Comparison of ENCODE assay signal across 21 cellular contexts in the genomic region with DNA sequence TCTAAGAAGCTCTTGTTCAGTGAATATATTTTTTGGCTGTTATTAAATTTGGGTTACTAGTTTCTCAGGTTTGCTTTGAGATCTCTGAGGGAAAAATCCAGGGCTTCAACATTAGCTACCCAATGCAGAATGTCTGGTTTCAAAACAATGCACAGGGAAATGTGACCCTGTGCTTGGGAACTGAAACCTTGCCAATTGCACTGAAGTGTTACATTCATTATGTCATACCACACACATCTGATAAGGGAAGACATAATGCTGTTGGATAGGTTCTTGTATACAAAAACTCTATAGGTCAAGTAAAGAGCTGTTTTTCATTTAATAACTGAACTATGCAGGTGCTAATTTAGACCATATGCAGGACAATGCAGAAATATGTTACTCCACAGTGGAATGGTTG.
A peak's percentile ranks its signal among the peaks of the same experiment; 100 is the strongest.
DNase-seq lines count a peak whose midpoint lies in the region; ATAC-seq and TF ChIP-seq lines count a peak whose summit lies in the region.
"Had no signal": no experiment of that assay in that cellular context is flagged by ENCODE, and none has a peak within 500 bp of the region (broad histone marks: within the 10 kb centered on the region; RNA-seq: fewer than 3 reads in every experiment).

No MANE protein-coding gene starts in this region.

- no peak overlapping the region for H3K4me3 ChIP-seq in choroid plexus epithelial cell (ENCODE audit: low read depth, low read length)
- H3K4me3 ChIP-seq: psoas muscle had no signal

- H3K27ac Mint-ChIP-seq in nephron: peak overlapping the region; percentile 44 to 84 (median 66)
- H3K27ac Mint-ChIP-seq: activated CD4-positive, alpha-beta T cell treated with anti-CD3 and anti-CD28 coated beads, Interleukin-2, amount 10 ng/mL, durations not matched to agents 7 days and 5 days; activated naive CD4-positive, alpha-beta T cell treated with anti-CD3 and anti-CD28 coated beads for 36 hours; CD8-positive, alpha-beta T cell had no signal

- peaks cover 5% of the 10 kb centered on the region for H3K9me3 Mint-ChIP-seq in nephron
- H3K9me3 Mint-ChIP-seq in activated T-cell treated with anti-CD3 and anti-CD28 coated beads, Interleukin-2, amount 50 U/mL, for 4 hours: no peaks in the 10 kb centered on the region
- H3K9me3 Mint-ChIP-seq: activated CD4-positive, alpha-beta T cell treated with anti-CD3 and anti-CD28 coated beads, Interleukin-2, amount 10 ng/mL, durations not matched to agents 7 days and 5 days; activated naive CD4-positive, alpha-beta T cell treated with anti-CD3 and anti-CD28 coated beads for 36 hours; CD8-positive, alpha-beta T cell had no signal

- DNase-seq in DMS79 (lab: John Stamatoyannopoulos, UW) (peak; percentile 7), DMS79 treated with DMSO at 0.1 percent for 48 hours (lab: John Stamatoyannopoulos, UW) (no peak), NCI-H2107 (lab: John Stamatoyannopoulos, UW) (peak; percentile 40), choroid plexus epithelial cell (ENCODE audit: low read depth) (peak; percentile 4), ureter (ENCODE audit: low spot score) (no peak)
- DNase-seq in activated T-cell treated with anti-CD3 and anti-CD28 coated beads, Interleukin-2, amount 50 U/mL, for 4 hours: no peak
- DNase-seq: activated CD4-positive, alpha-beta T cell treated with anti-CD3 and anti-CD28 coated beads, Interleukin-2, amount 10 ng/mL, durations not matched to agents 7 days and 5 days; activated naive CD4-positive, alpha-beta T cell treated with anti-CD3 and anti-CD28 coated beads for 36 hours; AML-193; CD8-positive, alpha-beta T cell; dermis blood vessel endothelial cell; DND-41; head of caudate nucleus; left cardiac atrium; NCI-H2081; NCI-H524 treated with DMSO at 0.1 percent for 48 hours; psoas muscle; T1000 had no signal

- H3K4me1 Mint-ChIP-seq in nephron: peaks cover 4% of the 10 kb centered on the region
- no peaks in the 10 kb centered on the region for H3K4me1 Mint-ChIP-seq in activated T-cell treated with anti-CD3 and anti-CD28 coated beads, Interleukin-2, amount 50 U/mL, for 4 hours (ENCODE audit: low read depth)
- H3K4me1 Mint-ChIP-seq: activated CD4-positive, alpha-beta T cell treated with anti-CD3 and anti-CD28 coated beads, Interleukin-2, amount 10 ng/mL, durations not matched to agents 7 days and 5 days had no signal

- ATAC-seq in activated T-cell treated with anti-CD3 and anti-CD28 coated beads, Interleukin-2, amount 50 U/mL, for 4 hours: no peak
- ATAC-seq in HG02973 (IDR thresholded peaks at IDR 0.05; ENCODE audit: unreplicated experiment): no peak
- ATAC-seq: CD8-positive, alpha-beta T cell; HepG2; left cardiac atrium; psoas muscle had no signal

- no peak for TF ChIP-seq CTCF in choroid plexus epithelial cell (conservative IDR thresholded peaks at IDR 0.05; ENCODE audit: low read depth, low read length)
- no peak for TF ChIP-seq CTCF in nephron (IDR thresholded peaks at IDR 0.05; ENCODE audit: unreplicated experiment in 3 of 3)

- no peaks in the 10 kb centered on the region for H3K36me3 Mint-ChIP-seq in nephron (ENCODE audit: low read depth)
- no peaks in the 10 kb centered on the region for H3K36me3 Mint-ChIP-seq in activated T-cell treated with anti-CD3 and anti-CD28 coated beads, Interleukin-2, amount 50 U/mL, for 4 hours (ENCODE audit: insufficient read depth)
- H3K36me3 Mint-ChIP-seq: CD8-positive, alpha-beta T cell had no signal

- H3K4me3 Mint-ChIP-seq in nephron: no peak overlapping the region
- H3K4me3 Mint-ChIP-seq in activated T-cell treated with anti-CD3 and anti-CD28 coated beads, Interleukin-2, amount 50 U/mL, for 4 hours: no peak overlapping the region
- H3K4me3 Mint-ChIP-seq: activated CD4-positive, alpha-beta T cell treated with anti-CD3 and anti-CD28 coated beads, Interleukin-2, amount 10 ng/mL, durations not matched to agents 7 days and 5 days; activated naive CD4-positive, alpha-beta T cell treated with anti-CD3 and anti-CD28 coated beads for 36 hours; CD8-positive, alpha-beta T cell had no signal

- peaks cover 3% of the 10 kb centered on the region for H3K27me3 Mint-ChIP-seq in nephron (ENCODE audit: low read depth)
- H3K27me3 Mint-ChIP-seq in activated T-cell treated with anti-CD3 and anti-CD28 coated beads, Interleukin-2, amount 50 U/mL, for 4 hours (ENCODE audit: low read depth): peaks cover 2% of the 10 kb centered on the region

Comparison
In these comparisons a context has a peak if more than half of its experiments do, and no peak if none do; other contexts are left out.
1. DNase-seq: peak in DMS79 (single experiment), NCI-H2107 (single experiment) and choroid plexus epithelial cell (single experiment); none in DMS79 treated with DMSO at 0.1 percent for 48 hours (single experiment), activated T-cell treated with anti-CD3 and anti-CD28 coated beads, Interleukin-2, amount 50 U/mL, for 4 hours (single experiment) and ureter (single experiment).